8 cellular contexts compared by ENCODE assay signal in the genomic region with DNA sequence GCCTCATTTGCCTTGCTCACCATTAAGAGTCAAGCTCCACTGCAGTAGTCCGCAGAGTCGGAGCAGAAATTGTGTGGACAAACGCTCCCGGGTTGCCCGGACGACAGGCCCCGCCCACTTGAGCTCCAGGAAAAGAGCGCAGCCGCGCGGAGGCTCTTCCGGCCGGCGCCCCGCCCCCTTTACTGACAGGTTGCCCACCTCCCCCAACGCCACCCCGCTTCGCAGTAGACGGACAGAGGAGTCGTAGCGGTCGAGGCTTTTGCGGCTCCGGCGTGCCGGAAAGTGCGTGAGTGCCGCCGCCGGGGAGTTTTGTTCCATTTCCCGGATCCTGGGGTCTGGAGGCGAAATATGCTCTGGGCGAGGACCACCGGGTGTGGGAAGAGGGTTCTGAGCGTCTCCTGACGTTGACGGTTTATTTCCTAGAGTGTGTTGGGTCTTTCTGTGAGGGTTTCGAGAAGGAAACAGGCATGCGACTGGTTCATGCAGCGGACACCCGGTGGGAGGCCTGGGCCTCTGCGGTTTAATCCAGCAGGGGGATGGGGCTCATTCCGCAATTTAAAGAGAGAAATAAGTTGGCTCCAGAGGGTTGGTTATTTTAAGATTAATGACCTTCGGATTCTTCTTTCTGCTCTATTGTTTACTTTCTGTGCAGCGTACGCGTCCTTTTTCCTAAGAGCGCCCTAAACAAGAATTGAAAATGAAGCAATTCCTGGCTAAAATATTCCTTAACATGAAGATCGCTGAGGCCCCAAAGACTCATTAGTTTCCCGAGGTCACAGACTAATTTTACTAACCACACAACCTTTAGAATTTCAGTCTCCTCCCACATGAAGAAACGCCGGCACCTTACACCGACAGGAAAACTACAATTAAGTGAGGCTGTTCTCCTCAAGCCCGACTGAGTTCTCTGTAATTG. TPM values are rescaled to one million over a fixed set of nuclear protein-coding genes. Genes with fewer than 3 reads are reported as not detected.
DNase-seq lines count a peak whose midpoint lies in the region; ATAC-seq and TF ChIP-seq lines count a peak whose summit lies in the region.

A gene with protein sequence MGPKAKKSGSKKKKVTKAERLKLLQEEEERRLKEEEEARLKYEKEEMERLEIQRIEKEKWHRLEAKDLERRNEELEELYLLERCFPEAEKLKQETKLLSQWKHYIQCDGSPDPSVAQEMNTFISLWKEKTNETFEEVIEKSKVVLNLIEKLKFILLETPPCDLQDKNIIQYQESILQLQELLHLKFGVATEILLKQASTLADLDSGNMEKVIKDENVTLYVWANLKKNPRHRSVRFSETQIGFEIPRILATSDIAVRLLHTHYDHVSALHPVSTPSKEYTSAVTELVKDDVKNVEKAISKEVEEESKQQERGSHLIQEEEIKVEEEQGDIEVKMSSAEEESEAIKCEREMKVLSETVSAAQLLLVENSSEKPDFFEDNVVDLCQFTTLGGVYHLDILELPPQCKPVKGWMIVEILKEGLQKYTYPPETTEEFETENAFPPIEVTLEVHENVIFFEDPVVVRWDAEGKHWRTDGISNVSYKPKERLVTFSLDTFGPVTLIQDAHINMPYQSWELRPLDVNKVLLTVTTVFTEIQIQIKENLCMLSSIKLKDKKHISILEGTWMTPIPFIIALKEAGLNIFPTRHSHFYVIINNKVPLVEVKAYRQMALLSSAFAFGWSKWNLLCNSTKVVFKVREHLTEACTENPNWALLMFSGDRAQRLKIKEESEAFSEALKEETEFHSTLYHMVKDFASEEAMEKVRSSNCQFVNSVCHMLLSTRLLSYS (minus strand): TSS at position 105 of the 916 bp plus-strand sequence. CDS start 82 bp downstream, at position 23.
Gene ETFRF1 (plus strand): TSS at position 182 of the 916 bp plus-strand sequence. CDS start 8,720 bp downstream, outside the sequence.

- no peaks in the 10 kb centered on the region for H3K9me3 ChIP-seq in SU-DHL-6 (ENCODE audit: insufficient read depth, low read length)
- H3K9me3 ChIP-seq in ovary: no peaks in the 10 kb centered on the region
- H3K9me3 ChIP-seq in thyroid gland: no peaks in the 10 kb centered on the region

- H3F3A ChIP-seq in SU-DHL-6 (ENCODE audit: insufficient read depth): no peaks in the 10 kb centered on the region

- H2AFZ ChIP-seq in SU-DHL-6 (ENCODE audit: low read depth, low read length, severe bottlenecking): peak within 1 kb of the TSS; percentile 72

- no peak for TF ChIP-seq EP300 in ovary (IDR thresholded peaks at IDR 0.05)

- peak within 1 kb of the TSS; percentile 62 for H3K9ac ChIP-seq in SU-DHL-6 (ENCODE audit: low read length)

- H3K27ac ChIP-seq in SU-DHL-6 (ENCODE audit: low read depth, low read length) (no peak within 1 kb of the TSS), ovary (peak within 1 kb of the TSS; percentile 76 to 92), thyroid gland (peak within 1 kb of the TSS; percentile 73 to 93 (median 88))

- no peaks in the 10 kb centered on the region for H4K20me1 ChIP-seq in SU-DHL-6 (ENCODE audit: low read depth, low read length)

- peak within 1 kb of the TSS; percentile 67 for H3K4me3 ChIP-seq in GM12875 (ENCODE audit: low read depth, low read length)
- H3K4me3 ChIP-seq in SU-DHL-6 (ENCODE audit: insufficient read depth, low read length, poor library complexity, severe bottlenecking): peak within 1 kb of the TSS; percentile 71
- H3K4me3 ChIP-seq in ovary: peak within 1 kb of the TSS; percentile 66
- peak within 1 kb of the TSS in 2 of 3 donors; percentile 49 to 64 for H3K4me3 ChIP-seq in thyroid gland (replicated peaks in 1 of 3)

- H3K4me1 ChIP-seq in ovary (ENCODE audit: insufficient read depth): no peaks in the 10 kb centered on the region
- peaks cover 6 to 7% of the 10 kb centered on the region in 2 donors for H3K4me1 ChIP-seq in thyroid gland

- TF ChIP-seq POLR2A in ovary (IDR thresholded peaks at IDR 0.05) (peak; percentile 89), thyroid gland (IDR thresholded peaks at IDR 0.05) (peak in 1 of 2 donors; percentile 94)

- no peak for TF ChIP-seq CTCF in GM12875 (IDR thresholded peaks at IDR 0.05; ENCODE audit: borderline replicate concordance, insufficient read depth, low read depth, low read length)
- no peak for TF ChIP-seq CTCF in SU-DHL-6 (IDR thresholded peaks at IDR 0.05; ENCODE audit: insufficient read depth, low read length, poor library complexity, severe bottlenecking)
- TF ChIP-seq CTCF in ovary (IDR thresholded peaks at IDR 0.05): peak in 1 of 3 donors; percentile 40
- TF ChIP-seq CTCF in thyroid gland (IDR thresholded peaks at IDR 0.05): peak in 2 of 6 experiments; percentile 17 to 35

- H3K27me3 ChIP-seq in SU-DHL-6 (ENCODE audit: low read length) (no peaks in the 10 kb centered on the region), ovary (no peaks in the 10 kb centered on the region), thyroid gland (no peaks in the 10 kb centered on the region)

- peak within 1 kb of the TSS; percentile 95 for H3K4me3 Mint-ChIP-seq in activated naive CD8-positive, alpha-beta T cell treated with anti-CD3 and anti-CD28 coated beads, Interleukin-2, amount 50 U/mL, for 24 hours

- H3K27me3 Mint-ChIP-seq in activated naive CD8-positive, alpha-beta T cell treated with anti-CD3 and anti-CD28 coated beads, Interleukin-2, amount 50 U/mL, for 24 hours: no peaks in the 10 kb centered on the region

- 0 to 1% (median 0%) methylated on average over 53 to 54 of the region's 54 CpGs for WGBS in ovary, 3 donors
- 1% methylated on average over 32 to 36 of the region's 54 CpGs for WGBS in thyroid gland, 2 donors

- peaks cover 5% of the 10 kb centered on the region for H3K36me3 Mint-ChIP-seq in activated naive CD8-positive, alpha-beta T cell treated with anti-CD3 and anti-CD28 coated beads, Interleukin-2, amount 50 U/mL, for 24 hours (ENCODE audit: low read depth)

- DNase-seq in NCI-H1417 (lab: John Stamatoyannopoulos, UW) (peak; percentile 96 to 99 (median 96)), Right ventricle myocardium superior (peak; percentile 100), ovary (peak; percentile 98 to 100 (median 99)), thyroid gland (peak; percentile 100)
- peak; percentile 98 for DNase-seq in activated naive CD8-positive, alpha-beta T cell treated with anti-CD3 and anti-CD28 coated beads, Interleukin-2, amount 50 U/mL, for 24 hours

- peak within 1 kb of the TSS; percentile 60 for H3K4me2 ChIP-seq in SU-DHL-6 (ENCODE audit: low read depth, low read length, poor library complexity, severe bottlenecking)

- no peaks in the 10 kb centered on the region for H3K36me3 ChIP-seq in SU-DHL-6 (ENCODE audit: low read length)
- H3K36me3 ChIP-seq in ovary: no peaks in the 10 kb centered on the region
- H3K36me3 ChIP-seq in thyroid gland: no peaks in the 10 kb centered on the region

- H3K9me3 Mint-ChIP-seq in activated naive CD8-positive, alpha-beta T cell treated with anti-CD3 and anti-CD28 coated beads, Interleukin-2, amount 50 U/mL, for 24 hours: no peaks in the 10 kb centered on the region

- intact Hi-C loops in Right ventricle myocardium superior (cut with DNase I): loop anchor here (2.0 kb wide), 1 partner anchor 55 kb away; the partner anchor contains the start of gene KRAS
- intact Hi-C loops in ovary (cut with DNase I): no loop called here
- intact Hi-C loops in thyroid gland (cut with DNase I): no loop called here

- peak; percentile 96 for ATAC-seq in HG02763 (IDR thresholded peaks at IDR 0.05; ENCODE audit: unreplicated experiment)
- peak; percentile 90 for ATAC-seq in activated naive CD8-positive, alpha-beta T cell treated with anti-CD3 and anti-CD28 coated beads, Interleukin-2, amount 50 U/mL, for 24 hours
- peak; percentile 100 for ATAC-seq in Right ventricle myocardium superior (ENCODE audit: poor library complexity)

- peak within 1 kb of the TSS; percentile 96 for H3K27ac Mint-ChIP-seq in activated naive CD8-positive, alpha-beta T cell treated with anti-CD3 and anti-CD28 coated beads, Interleukin-2, amount 50 U/mL, for 24 hours

- peaks cover 23% of the 10 kb centered on the region for H3K4me1 Mint-ChIP-seq in activated naive CD8-positive, alpha-beta T cell treated with anti-CD3 and anti-CD28 coated beads, Interleukin-2, amount 50 U/mL, for 24 hours

- H3K79me2 ChIP-seq in SU-DHL-6 (ENCODE audit: insufficient read depth, low read length): no peaks in the 10 kb centered on the region

- H3K9me2 ChIP-seq in SU-DHL-6 (replicated peaks; ENCODE audit: insufficient read depth, low read length): no peaks in the 10 kb centered on the region

RNA-seq across cellular contexts. Expression of the first gene that starts in this region (rescaled TPM):
- total RNA-seq in Right ventricle myocardium superior (1.7 TPM), ovary (1 to 10 TPM; 1.3 to 9.5 (median 2.6) TPM), thyroid gland (1 to 10 TPM; 5.1 to 9.2 (median 6.9) TPM)
- under 1 TPM; 0.65 to 0.68 TPM for polyA plus RNA-seq in ovary

RNA-seq across cellular contexts. Expression of gene ETFRF1, which starts in this region (rescaled TPM):
- total RNA-seq in Right ventricle myocardium superior (69.4 TPM), ovary (10 to 100 TPM; 18.2 to 40.1 (median 27.1) TPM), thyroid gland (10 to 100 TPM; 65.4 to 80.7 (median 75.9) TPM)
- polyA plus RNA-seq in ovary: 10 to 100 TPM; 21.6 to 29.6 TPM
